Comparison of ENCODE assay signal across 7 cellular contexts in genomic region chr1:66282343-66282852, GRCh38.
DNase-seq lines count a peak whose midpoint lies in the region; ATAC-seq, FAIRE-seq and TF ChIP-seq lines count a peak whose summit lies in the region.

No MANE protein-coding gene starts in this region.

- H2AFZ ChIP-seq in HepG2 (ENCODE audit: low read length) = no peak overlapping the region
- no peak overlapping the region for H2AFZ ChIP-seq in H9 (ENCODE audit: low read length)

- peaks cover 2% of the 10 kb centered on the region for H3K36me3 Mint-ChIP-seq in effector memory CD8-positive, alpha-beta T cell (ENCODE audit: insufficient read depth)
- no peaks in the 10 kb centered on the region for H3K36me3 Mint-ChIP-seq in H9 (ENCODE audit: insufficient read depth in 1 of 3, low read depth in 3 of 3)

- H3K4me3 ChIP-seq in HepG2 (replicated peaks in 1 of 3; ENCODE audit: insufficient read depth in 1 of 3, low read depth in 2 of 3, low read length in 3 of 3) = no peak overlapping the region

- no peaks in the 10 kb centered on the region for H3K27me3 Mint-ChIP-seq in effector memory CD8-positive, alpha-beta T cell
- H3K27me3 Mint-ChIP-seq in H9 (ENCODE audit: low read depth) = no peaks in the 10 kb centered on the region

- H3K4ac ChIP-seq in H9 (ENCODE audit: low read depth, low read length) = no peak overlapping the region

- H3K4me1 ChIP-seq in HepG2 (ENCODE audit: insufficient read depth, low read length) (no peaks in the 10 kb centered on the region), H9 (ENCODE audit: insufficient read depth, low read length) (no peaks in the 10 kb centered on the region; the same call in 1 of the 2 replicates)

- no peaks in the 10 kb centered on the region for H3K9me3 ChIP-seq in HepG2 (ENCODE audit: low read length)
- no peaks in the 10 kb centered on the region for H3K9me3 ChIP-seq in H9 (ENCODE audit: control insufficient read depth, low read depth, low read length)

- H3K27me3 ChIP-seq in HepG2 (ENCODE audit: control insufficient read depth in 1 of 2, insufficient read depth in 2 of 2, low read length in 2 of 2) (no peaks in the 10 kb centered on the region), H9 (ENCODE audit: insufficient read depth, low read length) (no peaks in the 10 kb centered on the region; the same call in 1 of the 2 replicates)

- no peak overlapping the region for H2BK12ac ChIP-seq in H9 (ENCODE audit: insufficient read length, low read depth, low read length)

- H2AK5ac ChIP-seq in H9 (ENCODE audit: insufficient read length, low read length) = no peak overlapping the region

- 6% methylated on average over 2 of the region's 2 CpGs for WGBS in HepG2 (ENCODE audit: low lambda C conversion rate)
- no CpG with 5 or more reads among the region's 2 CpGs for WGBS in H9 (ENCODE audit: extremely low coverage, insufficient read length, low lambda C conversion rate)

- H3K79me1 ChIP-seq in H9 (ENCODE audit: insufficient read depth, low read depth, low read length, poor library complexity, severe bottlenecking) = no peaks in the 10 kb centered on the region

- peaks cover 38 to 65% of the 10 kb centered on the region in 2 donors for H3K4me1 Mint-ChIP-seq in effector memory CD8-positive, alpha-beta T cell (ENCODE audit: low read depth in 2 of 2)
- peaks cover 9 to 12% of the 10 kb centered on the region in 2 experiments for H3K4me1 Mint-ChIP-seq in H9

- FAIRE-seq in HepG2 (lab: Jason Lieb, UNC) = no peak

- no peak overlapping the region for H4K8ac ChIP-seq in H9 (replicated peaks; ENCODE audit: insufficient read length, low read depth, low read length)

- TF ChIP-seq RAD21 in HepG2 (CRISPR knock-in tag; IDR thresholded peaks at IDR 0.05) = no peak

- POLR2A ChIA-PET in HepG2 (lab: Yijun Ruan, JAX) = no interaction called here

- H3K79me2 ChIP-seq in HepG2 (ENCODE audit: insufficient read depth, low read length) (no peaks in the 10 kb centered on the region), H9 (ENCODE audit: insufficient read depth, low read length) (no peaks in the 10 kb centered on the region)

- H3K56ac ChIP-seq in H9 (ENCODE audit: insufficient read length, low read depth, low read length) = no peak overlapping the region

- no peak overlapping the region for H4K91ac ChIP-seq in H9 (ENCODE audit: insufficient read length, low read depth, low read length)

- H2BK15ac ChIP-seq in H9 (ENCODE audit: low read depth, low read length) = no peak overlapping the region

- no peak overlapping the region for H4K5ac ChIP-seq in H9 (ENCODE audit: insufficient read length, low read depth, low read length)

- TF ChIP-seq CTCF in HepG2 (CRISPR knock-in tag; IDR thresholded peaks at IDR 0.05) = no peak
- no peak for TF ChIP-seq CTCF in H9 (conservative IDR thresholded peaks at IDR 0.05)

- H3K23me2 ChIP-seq in H9 (ENCODE audit: insufficient read length, low read depth, low read length, poor library complexity, severe bottlenecking) = no peaks in the 10 kb centered on the region

- H2BK5ac ChIP-seq in H9 (ENCODE audit: insufficient read length, low read length) = no peak overlapping the region

- H2BK20ac ChIP-seq in H9 (ENCODE audit: low read depth, low read length, poor library complexity, severe bottlenecking) = no peak overlapping the region

- no peak overlapping the region for H3K27ac ChIP-seq in HepG2 (ENCODE audit: extremely low read length, insufficient read depth, low read length)
- no peak overlapping the region for H3K27ac ChIP-seq in H9 (ENCODE audit: insufficient read length, low read depth, low read length)

- no peaks in the 10 kb centered on the region for H3K9me3 Mint-ChIP-seq in effector memory CD8-positive, alpha-beta T cell
- no peaks in the 10 kb centered on the region for H3K9me3 Mint-ChIP-seq in H9

- in situ Hi-C loops in HepG2 (cut with HindIII; ENCODE audit: extremely low pct_ligation_motif_present, low pct_unique_long_range_greater_than_20kb) = no loop called here

- BruUV-seq in HepG2 (replicated peaks; lab: Mats Ljungman, UMichigan) = no TSS peak

- no peak overlapping the region for H3K4me3 Mint-ChIP-seq in effector memory CD8-positive, alpha-beta T cell
- no peak overlapping the region for H3K4me3 Mint-ChIP-seq in H9

- ATAC-seq in GM19043 (IDR thresholded peaks at IDR 0.05; ENCODE audit: low read depth, unreplicated experiment) (peak; percentile 72), HG03045 (IDR thresholded peaks at IDR 0.05; ENCODE audit: unreplicated experiment) (peak; percentile 85), HepG2 (no peak)
- peak; percentile 76 to 82 for ATAC-seq in activated CD4-positive, CD25-positive, alpha-beta regulatory T cell treated with anti-CD3 and anti-CD28 coated beads, Interleukin-2, amount 50 U/mL, for 24 hours
- ATAC-seq in effector memory CD8-positive, alpha-beta T cell (replicated peaks) = peak; percentile 92

- peak; percentile 29 to 54 (median 36) for DNase-seq in effector memory CD8-positive, alpha-beta T cell
- peak; percentile 61 to 64 for DNase-seq in stimulated activated CD4-positive, alpha-beta T cell treated with anti-CD3 and anti-CD28 coated beads, Interleukin-15, amount 100 ng/mL, for 48 hours (ENCODE audit: low read depth in 2 of 2)
- DNase-seq in HepG2 (ENCODE audit: low spot score) = no peak
- no peak for DNase-seq in H9

- H3K18ac ChIP-seq in H9 (ENCODE audit: insufficient read length, low read depth, low read length) = no peak overlapping the region

- peak overlapping the region; percentile 41 to 85 for H3K27ac Mint-ChIP-seq in effector memory CD8-positive, alpha-beta T cell
- no peak overlapping the region for H3K27ac Mint-ChIP-seq in H9

- TF ChIP-seq EP300 in HepG2 (IDR thresholded peaks at IDR 0.05; ENCODE audit: low read depth in 2 of 2, low read length in 2 of 2) (no peak), HepG2 (CRISPR knock-in tag; IDR thresholded peaks at IDR 0.05; ENCODE audit: borderline replicate concordance) (no peak)

- H2BK120ac ChIP-seq in H9 (ENCODE audit: low read depth, low read length, poor library complexity, severe bottlenecking) = no peak overlapping the region

- H3T11ph ChIP-seq in H9 (ENCODE audit: low read length) = no peak overlapping the region

- H3K9ac ChIP-seq in HepG2 (ENCODE audit: insufficient read depth, low read depth, low read length) = no peak overlapping the region
- no peak overlapping the region for H3K9ac ChIP-seq in H9 (ENCODE audit: extremely low read depth, insufficient read length, low read length)

- H4K20me1 ChIP-seq in HepG2 (ENCODE audit: insufficient read depth, low read length) = no peaks in the 10 kb centered on the region
- no peaks in the 10 kb centered on the region for H4K20me1 ChIP-seq in H9 (ENCODE audit: control insufficient read depth, insufficient read depth, insufficient read length)

- intact Hi-C loops in HepG2 (cut with micrococcal nuclease; ENCODE audit: unreplicated experiment) = no loop called here

- H3K14ac ChIP-seq in H9 (ENCODE audit: insufficient read depth, low read length) = no peak overlapping the region

- H3K4me2 ChIP-seq in HepG2 (ENCODE audit: low read depth, low read length) (no peak overlapping the region), H9 (ENCODE audit: insufficient read depth, insufficient read length, low read length) (no peak overlapping the region)

- H3K23ac ChIP-seq in H9 (ENCODE audit: insufficient read length, low read depth, low read length) = no peak overlapping the region

- TF ChIP-seq POLR2A in HepG2 (IDR thresholded peaks at IDR 0.05; ENCODE audit: insufficient read depth in 1 of 2, low read depth in 2 of 2, low read length in 2 of 2) = no peak

- CTCF ChIA-PET in HepG2 (lab: Yijun Ruan, JAX; ENCODE audit: low intra/inter-chr PET ratio, low total read pairs) = no interaction called here

- H3K36me3 ChIP-seq in HepG2 (replicated peaks in 1 of 2; ENCODE audit: control insufficient read depth in 1 of 2, insufficient read depth in 2 of 2, low read length in 2 of 2) = no peaks in the 10 kb centered on the region

TF ChIP-seq in HepG2, 621 proteins besides CTCF, POLR2A, EP300 and RAD21:
- no peak for TF ChIP-seq ZMAT3 (CRISPR knock-in tag; conservative IDR thresholded peaks at IDR 0.05)

Comparison
In these comparisons a context has a peak if more than half of its experiments do, and no peak if none do; other contexts are left out.
1. DNase-seq: peak in effector memory CD8-positive, alpha-beta T cell (3 of 3) and stimulated activated CD4-positive, alpha-beta T cell treated with anti-CD3 and anti-CD28 coated beads, Interleukin-15, amount 100 ng/mL, for 48 hours (2 of 2); none in HepG2 (single experiment) and H9 (single experiment).
2. H3K27ac Mint-ChIP-seq: peak in effector memory CD8-positive, alpha-beta T cell (2 of 2); none in H9 (0 of 3).